ENCODE assay signal across 7 cellular contexts in the genomic region with DNA sequence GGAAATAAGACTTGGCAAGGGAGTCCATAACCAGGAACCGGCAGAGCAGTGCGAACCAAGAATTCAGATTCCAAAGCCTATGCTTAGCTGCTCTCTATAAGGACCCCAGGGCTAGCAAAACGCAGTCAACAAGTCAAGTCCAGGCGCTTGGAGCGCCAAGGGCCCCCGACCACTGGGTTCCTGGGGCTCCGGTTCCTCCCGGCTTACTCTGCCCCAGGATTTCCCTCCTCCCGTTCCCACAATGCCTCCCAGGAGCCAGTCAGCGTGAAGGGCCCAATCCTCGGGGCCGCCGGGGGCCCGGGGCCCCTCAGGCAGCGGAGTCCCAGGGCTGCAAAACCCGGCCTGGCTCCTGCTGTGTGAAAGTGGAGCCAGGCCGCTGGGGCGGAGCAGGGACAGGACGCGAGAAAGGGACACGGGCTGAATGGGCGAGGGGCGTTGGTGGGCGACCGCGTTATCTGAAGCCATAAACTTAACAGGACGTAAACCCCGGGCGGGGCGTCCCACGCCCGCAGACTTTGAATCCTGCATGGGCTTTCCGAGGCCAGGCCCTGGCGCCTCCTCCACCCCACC. TPM values are rescaled to one million over a fixed set of nuclear protein-coding genes. Genes with fewer than 3 reads are reported as not detected.
DNase-seq lines count a peak whose midpoint lies in the region; ATAC-seq and TF ChIP-seq lines count a peak whose summit lies in the region.

No MANE protein-coding gene starts in this region.

- H3K27ac ChIP-seq in colonic mucosa: peak overlapping the region; percentile 92

- POLR2A ChIA-PET in activated B cell treated with CpG ODN at 0.5 μM for 24 hours (lab: Charles Lee): interaction anchor here (0.6 kb wide), 2 partner anchors 399 to 716 kb away, joined by 3 to 4 read pairs; no protein-coding TSS in a partner anchor

- H3K4me1 Mint-ChIP-seq in activated B cell treated with CpG ODN at 0.5 μM for 24 hours: peaks cover 8% of the 10 kb centered on the region

- no peak overlapping the region for H3K27ac Mint-ChIP-seq in activated B cell treated with CpG ODN at 0.5 μM for 24 hours

- no peaks in the 10 kb centered on the region for H3K27me3 ChIP-seq in colonic mucosa

- H3K9ac ChIP-seq in colonic mucosa (ENCODE audit: low read depth in 2 of 2, low read length in 2 of 2): peak overlapping the region; percentile 74 to 96

- ATAC-seq in GM18907 (IDR thresholded peaks at IDR 0.05; ENCODE audit: unreplicated experiment): peak; percentile 40
- ATAC-seq in activated B cell treated with CpG ODN at 0.5 μM for 24 hours (ENCODE audit: low read depth): peak; percentile 85
- ATAC-seq in GM18520 (IDR thresholded peaks at IDR 0.05; ENCODE audit: unreplicated experiment): no peak

- peak overlapping the region; percentile 58 for H3K4me3 ChIP-seq in colonic mucosa

- no peaks in the 10 kb centered on the region for H3K9me3 ChIP-seq in colonic mucosa

- no peaks in the 10 kb centered on the region for H3K4me1 ChIP-seq in colonic mucosa

- TF ChIP-seq CTCF in activated B cell treated with CpG ODN at 0.5 μM for 24 hours (IDR thresholded peaks at IDR 0.05): no peak
- no peak for TF ChIP-seq CTCF in colonic mucosa (IDR thresholded peaks at IDR 0.05)

- H3K36me3 Mint-ChIP-seq in activated B cell treated with CpG ODN at 0.5 μM for 24 hours (ENCODE audit: low read depth): no peaks in the 10 kb centered on the region

- H3K36me3 ChIP-seq in colonic mucosa: no peaks in the 10 kb centered on the region

- H3K9me3 Mint-ChIP-seq in activated B cell treated with CpG ODN at 0.5 μM for 24 hours: no peaks in the 10 kb centered on the region

- H3K4me3 Mint-ChIP-seq in activated B cell treated with CpG ODN at 0.5 μM for 24 hours: peak overlapping the region; percentile 56

- DNase-seq in NCI-H1048 (lab: John Stamatoyannopoulos, UW) (peak; percentile 44), activated B cell treated with CpG ODN at 0.5 μM for 24 hours (no peak), colonic mucosa (peak; percentile 83), kidney tubule cell (ENCODE audit: low spot score) (peak; percentile 79)
- peak; percentile 15 to 46 for DNase-seq in stimulated activated CD4-positive, alpha-beta T cell treated with anti-CD3 and anti-CD28 coated beads, Interleukin-15, amount 100 ng/mL, for 1 hour (ENCODE audit: low read depth in 1 of 2, low spot score in 1 of 2)

- intact Hi-C loops in activated B cell treated with CpG ODN at 0.5 μM for 24 hours (cut with micrococcal nuclease): no loop called here
- intact Hi-C loops in colonic mucosa (cut with DNase I): no loop called here

- CTCF ChIA-PET in activated B cell treated with CpG ODN at 0.5 μM for 24 hours (lab: Charles Lee): no interaction called here

- H3K27me3 Mint-ChIP-seq in activated B cell treated with CpG ODN at 0.5 μM for 24 hours: peaks cover 29% of the 10 kb centered on the region

RNA-seq across cellular contexts. Expression of gene KRT8, which starts 1.5 kb away (rescaled TPM):
- total RNA-seq in activated B cell treated with CpG ODN at 0.5 μM for 24 hours: 0.33 and 0.34 TPM in 2 replicates
- total RNA-seq in colonic mucosa: 1,000 to 10,000 TPM; 4,207 to 4,597 TPM

RNA-seq across cellular contexts. Expression of gene KRT18, which starts 45.5 kb away (rescaled TPM):
- 3.9 and 4.7 TPM in 2 replicates for total RNA-seq in activated B cell treated with CpG ODN at 0.5 μM for 24 hours
- 1,000 to 10,000 TPM; 1,068 to 1,487 TPM for total RNA-seq in colonic mucosa

RNA-seq across cellular contexts. Expression of gene KRT78, which starts 54.6 kb away (rescaled TPM):
- not detected in 2 replicates for total RNA-seq in activated B cell treated with CpG ODN at 0.5 μM for 24 hours
- total RNA-seq in colonic mucosa: not detected

Comparison
In these comparisons a context has a peak if more than half of its experiments do, and no peak if none do; other contexts are left out.
1. RNA of gene KRT8, which starts 1.5 kb away (total RNA-seq): 4,207 to 4,597 TPM in colonic mucosa; 0.33 to 0.34 TPM in activated B cell treated with CpG ODN at 0.5 μM for 24 hours; every median in the first group is over 1,000 times any median in the second.
2. RNA of gene KRT18, which starts 45.5 kb away (total RNA-seq): 1,068 to 1,487 TPM in colonic mucosa; 3.9 to 4.7 TPM in activated B cell treated with CpG ODN at 0.5 μM for 24 hours; every median in the first group is over 100 times any median in the second.